ENCODE assay signal across 8 cellular contexts in genomic region chr5:82641362-82641988, GRCh38.
A peak's percentile ranks its signal among the peaks of the same experiment; 100 is the strongest.
DNase-seq lines count a peak whose midpoint lies in the region; ATAC-seq and TF ChIP-seq lines count a peak whose summit lies in the region.

No MANE protein-coding gene starts in this region.

- H3K36me3 Mint-ChIP-seq in H9 (ENCODE audit: insufficient read depth in 1 of 3, low read depth in 3 of 3) = no peaks in the 10 kb centered on the region
- H3K36me3 Mint-ChIP-seq in chondrocyte (ENCODE audit: low read depth) = no peaks in the 10 kb centered on the region

- H2BK15ac ChIP-seq in H9 (ENCODE audit: low read depth, low read length) = no peak overlapping the region

- no peaks in the 10 kb centered on the region for H3K9me3 Mint-ChIP-seq in H9
- no peaks in the 10 kb centered on the region for H3K9me3 Mint-ChIP-seq in chondrocyte (ENCODE audit: low read depth)

- no peak overlapping the region for H3K18ac ChIP-seq in H9 (ENCODE audit: insufficient read length, low read depth, low read length)

- H3K4me3 Mint-ChIP-seq in H9 = no peak overlapping the region
- no peak overlapping the region for H3K4me3 Mint-ChIP-seq in chondrocyte (ENCODE audit: unreplicated experiment)

- no peaks in the 10 kb centered on the region for H3K79me1 ChIP-seq in H9 (ENCODE audit: insufficient read depth, low read depth, low read length, poor library complexity, severe bottlenecking)

- H2BK12ac ChIP-seq in H9 (ENCODE audit: insufficient read length, low read depth, low read length) = no peak overlapping the region

- CTCF ChIA-PET in RWPE1 (lab: Yijun Ruan, JAX) = interaction anchor here (0.5 to 1.1 kb wide), 14 partner anchors 10 to 861 kb away, joined by 3 to 7 read pairs (median 3); partner anchors contain the start of gene VCAN

- H3K56ac ChIP-seq in H9 (ENCODE audit: insufficient read length, low read depth, low read length) = no peak overlapping the region

- no peak overlapping the region for H3K4ac ChIP-seq in H9 (ENCODE audit: low read depth, low read length)

- H4K8ac ChIP-seq in H9 (replicated peaks; ENCODE audit: insufficient read length, low read depth, low read length) = no peak overlapping the region

- no peaks in the 10 kb centered on the region for H3K36me3 ChIP-seq in MG63
- H3K36me3 ChIP-seq in testis (ENCODE audit: low read depth, missing control alignments) = no peaks in the 10 kb centered on the region

- POLR2A ChIA-PET in RWPE1 (lab: Yijun Ruan, JAX; ENCODE audit: low non-redundant PET) = no interaction called here

- H3K27ac ChIP-seq in H9 (ENCODE audit: insufficient read length, low read depth, low read length) (no peak overlapping the region), RWPE1 (no peak overlapping the region), testis (peak overlapping the region in 1 of 2 donors; percentile 50)

- no peak overlapping the region for H3K23ac ChIP-seq in H9 (ENCODE audit: insufficient read length, low read depth, low read length)

- H4K20me1 ChIP-seq in H9 (ENCODE audit: control insufficient read depth, insufficient read depth, insufficient read length) = no peaks in the 10 kb centered on the region

- H3K9ac ChIP-seq in H9 (ENCODE audit: extremely low read depth, insufficient read length, low read length) = no peak overlapping the region

- H2AFZ ChIP-seq in H9 (ENCODE audit: low read length) = no peak overlapping the region

- H3K79me2 ChIP-seq in H9 (ENCODE audit: insufficient read depth, low read length) = no peaks in the 10 kb centered on the region

- no CpG with 5 or more reads among the region's 3 CpGs for WGBS in H9 (ENCODE audit: extremely low coverage, insufficient read length, low lambda C conversion rate)
- 28 to 31% methylated on average over 3 of the region's 3 CpGs for WGBS in testis, 2 donors

- H2BK120ac ChIP-seq in H9 (ENCODE audit: low read depth, low read length, poor library complexity, severe bottlenecking) = no peak overlapping the region

- peak; percentile 74 for TF ChIP-seq CTCF in H9 (conservative IDR thresholded peaks at IDR 0.05)
- peak; percentile 88 for TF ChIP-seq CTCF in RWPE1 (conservative IDR thresholded peaks at IDR 0.05; ENCODE audit: low read depth)
- TF ChIP-seq CTCF in chondrocyte (IDR thresholded peaks at IDR 0.05) = peak; percentile 92
- TF ChIP-seq CTCF in testis (IDR thresholded peaks at IDR 0.05) = peak; percentile 46 to 76 (median 71)

- intact Hi-C loops in left colon (cut with DNase I, micrococcal nuclease) (loop anchor here in 1 of 2 donors (10.0 kb wide), 2 partner anchors 287 to 923 kb away; no protein-coding TSS in a partner anchor), testis (cut with DNase I; ENCODE audit: low total_unique reads) (no loop called here)

- no peaks in the 10 kb centered on the region for H3K9me3 ChIP-seq in H9 (ENCODE audit: control insufficient read depth, low read depth, low read length)
- no peaks in the 10 kb centered on the region for H3K9me3 ChIP-seq in MG63
- H3K9me3 ChIP-seq in testis = no peaks in the 10 kb centered on the region

- no peak overlapping the region for H4K91ac ChIP-seq in H9 (ENCODE audit: insufficient read length, low read depth, low read length)

- H3K14ac ChIP-seq in H9 (ENCODE audit: insufficient read depth, low read length) = no peak overlapping the region

- no peak overlapping the region for H2BK5ac ChIP-seq in H9 (ENCODE audit: insufficient read length, low read length)

- no peaks in the 10 kb centered on the region for H3K27me3 ChIP-seq in H9 (ENCODE audit: insufficient read depth, low read length)
- H3K27me3 ChIP-seq in MG63 = no peaks in the 10 kb centered on the region
- no peaks in the 10 kb centered on the region for H3K27me3 ChIP-seq in testis

- no peaks in the 10 kb centered on the region for H3K23me2 ChIP-seq in H9 (ENCODE audit: insufficient read length, low read depth, low read length, poor library complexity, severe bottlenecking)

- H4K5ac ChIP-seq in H9 (ENCODE audit: insufficient read length, low read depth, low read length) = no peak overlapping the region

- no peak overlapping the region for H2AK5ac ChIP-seq in H9 (ENCODE audit: insufficient read length, low read length)

- ATAC-seq in left colon = peak; percentile 93

- no peak overlapping the region for H2BK20ac ChIP-seq in H9 (ENCODE audit: low read depth, low read length, poor library complexity, severe bottlenecking)

- H3T11ph ChIP-seq in H9 (ENCODE audit: low read length) = no peak overlapping the region

- peak; percentile 6 for DNase-seq in activated naive CD4-positive, alpha-beta T cell treated with Interleukin-2 at 50 U/mL for 16 hours
- DNase-seq in activated naive CD4-positive, alpha-beta T cell (lab: John Stamatoyannopoulos, UW) = no peak
- no peak for DNase-seq in H9
- DNase-seq in MG63 = peak; percentile 57
- DNase-seq in RWPE1 (ENCODE audit: low spot score) = peak; percentile 90
- DNase-seq in chondrocyte (ENCODE audit: low spot score) = no peak
- DNase-seq in left colon = peak; percentile 62 to 64
- DNase-seq in testis = peak; percentile 75

- H3K27me3 Mint-ChIP-seq in H9 (ENCODE audit: low read depth) (no peaks in the 10 kb centered on the region), chondrocyte (ENCODE audit: low read depth) (no peaks in the 10 kb centered on the region)

- H3K4me1 Mint-ChIP-seq in H9 (peaks cover 10 to 26% of the 10 kb centered on the region in 2 experiments), chondrocyte (ENCODE audit: low read depth) (peaks cover 30% of the 10 kb centered on the region)

- H3K4me2 ChIP-seq in H9 (ENCODE audit: insufficient read depth, insufficient read length, low read length) = no peak overlapping the region

- no peak for TF ChIP-seq POLR2A in testis (IDR thresholded peaks at IDR 0.05)

- no peak overlapping the region for H3K4me3 ChIP-seq in MG63
- no peak overlapping the region for H3K4me3 ChIP-seq in testis

- H3K27ac Mint-ChIP-seq in H9 = no peak overlapping the region; a peak in 1 of 7 replicates
- H3K27ac Mint-ChIP-seq in chondrocyte (ENCODE audit: unreplicated experiment) = peak overlapping the region; percentile 33

- H3K4me1 ChIP-seq in H9 (ENCODE audit: insufficient read depth, low read length) (no peaks in the 10 kb centered on the region; the same call in 1 of the 2 replicates), testis (peaks cover 11% of the 10 kb centered on the region)

Comparison
In these comparisons a context has a peak if more than half of its experiments do, and no peak if none do; other contexts are left out.
1. DNase-seq: peak in activated naive CD4-positive, alpha-beta T cell treated with Interleukin-2 at 50 U/mL for 16 hours (single experiment), MG63 (single experiment), RWPE1 (single experiment), left colon (2 of 2) and testis (single experiment); none in activated naive CD4-positive, alpha-beta T cell (0 of 4), H9 (single experiment) and chondrocyte (single experiment).
2. Peak in every context shown above with its lines, with median percentiles within 50 percentile points of each other: CTCF ChIP-seq.